8 cellular contexts compared by ENCODE assay signal in the genomic region with DNA sequence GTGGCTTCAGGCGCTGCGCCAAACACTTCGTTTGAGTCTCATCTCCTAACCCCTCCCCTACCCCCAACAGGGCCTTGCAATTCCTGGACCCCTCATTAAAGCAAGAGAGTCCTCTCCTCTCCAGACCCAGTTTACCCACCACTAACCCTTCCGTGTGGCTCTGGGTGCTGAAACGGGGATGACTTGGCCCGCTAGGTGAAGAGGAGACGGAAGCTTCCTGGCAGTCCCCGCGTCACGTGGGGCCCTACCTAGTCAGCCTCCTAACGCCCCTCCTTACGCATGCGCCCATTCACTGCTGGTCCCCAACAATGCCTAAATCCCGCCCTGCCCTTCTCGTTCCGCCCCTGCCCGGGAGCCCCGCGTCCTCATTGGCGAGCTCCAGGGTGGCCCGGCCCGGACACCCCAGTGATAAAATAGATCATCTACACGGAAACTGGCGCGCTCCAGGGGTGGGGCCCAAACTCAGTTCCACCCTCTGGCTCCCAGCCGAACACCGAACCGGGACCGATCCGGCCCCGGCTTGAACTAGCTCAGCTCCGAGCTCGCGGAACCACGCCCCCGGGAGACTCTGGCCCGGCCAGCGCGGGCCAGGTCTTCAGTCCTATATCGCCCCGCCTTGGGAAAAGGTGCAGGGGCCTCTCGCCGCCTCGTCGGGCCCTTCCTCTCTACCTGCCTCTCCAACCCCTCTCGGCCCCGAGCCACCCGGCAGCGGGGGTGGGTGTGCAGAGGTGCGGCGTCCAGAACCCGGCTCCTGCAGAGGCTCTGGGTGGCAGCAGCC. TPM values are rescaled to one million over a fixed set of nuclear protein-coding genes. Genes with fewer than 3 reads are reported as not detected.
DNase-seq lines count a peak whose midpoint lies in the region; ATAC-seq and TF ChIP-seq lines count a peak whose summit lies in the region.

A gene with protein sequence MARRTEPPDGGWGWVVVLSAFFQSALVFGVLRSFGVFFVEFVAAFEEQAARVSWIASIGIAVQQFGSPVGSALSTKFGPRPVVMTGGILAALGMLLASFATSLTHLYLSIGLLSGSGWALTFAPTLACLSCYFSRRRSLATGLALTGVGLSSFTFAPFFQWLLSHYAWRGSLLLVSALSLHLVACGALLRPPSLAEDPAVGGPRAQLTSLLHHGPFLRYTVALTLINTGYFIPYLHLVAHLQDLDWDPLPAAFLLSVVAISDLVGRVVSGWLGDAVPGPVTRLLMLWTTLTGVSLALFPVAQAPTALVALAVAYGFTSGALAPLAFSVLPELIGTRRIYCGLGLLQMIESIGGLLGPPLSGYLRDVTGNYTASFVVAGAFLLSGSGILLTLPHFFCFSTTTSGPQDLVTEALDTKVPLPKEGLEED (plus strand): TSS at position 425 of the 778 bp plus-strand sequence. CDS start 368 bp downstream, outside the sequence.

- H3K4me1 ChIP-seq in mammary epithelial cell (ENCODE audit: insufficient read depth, low read length) = peaks cover 12% of the 10 kb centered on the region
- H3K4me1 ChIP-seq in skeletal muscle tissue (ENCODE audit: control insufficient read depth in 3 of 3, insufficient read depth in 3 of 3, low read length in 3 of 3) = peaks cover 13 to 19% (median 13%) of the 10 kb centered on the region in 3 donors

- H3K27ac ChIP-seq in WERI-Rb-1 (peak within 1 kb of the TSS; percentile 74), mammary epithelial cell (ENCODE audit: insufficient read depth, low read depth, low read length) (peak within 1 kb of the TSS; percentile 81), skeletal muscle tissue (ENCODE audit: low read depth, low read length) (peak within 1 kb of the TSS; percentile 79)

- H3K4me2 ChIP-seq in mammary epithelial cell (ENCODE audit: insufficient read depth, low read depth, low read length) = peak within 1 kb of the TSS; percentile 93

- H3K9me3 ChIP-seq in WERI-Rb-1 (ENCODE audit: severe bottlenecking) (no peaks in the 10 kb centered on the region), mammary epithelial cell (replicated peaks; ENCODE audit: insufficient read depth, low read length) (no peaks in the 10 kb centered on the region), iPS-18c (ENCODE audit: control insufficient read depth, insufficient read depth, low read length) (peaks cover 3% of the 10 kb centered on the region), skeletal muscle tissue (ENCODE audit: control insufficient read depth in 3 of 3, low read length in 3 of 3) (no peaks in the 10 kb centered on the region)

- in situ Hi-C loops in mammary epithelial cell (cut with MboI; ENCODE audit: low sequenced_read_pairs in 2 of 2) = no loop called here

- dilution Hi-C loops in mammary epithelial cell (cut with HindIII; ENCODE audit: low sequenced_read_pairs) = loop anchor here (5.0 kb wide), 2 partner anchors 37 to 102 kb away; no protein-coding TSS in a partner anchor

- no peaks in the 10 kb centered on the region for H4K20me1 ChIP-seq in mammary epithelial cell (ENCODE audit: insufficient read depth, low read length)

- H3K79me2 ChIP-seq in mammary epithelial cell (ENCODE audit: insufficient read depth, low read length) = peaks cover 8% of the 10 kb centered on the region

- H3K36me3 ChIP-seq in WERI-Rb-1 = no peaks in the 10 kb centered on the region
- no peaks in the 10 kb centered on the region for H3K36me3 ChIP-seq in mammary epithelial cell (ENCODE audit: insufficient read depth, low read length)
- no peaks in the 10 kb centered on the region for H3K36me3 ChIP-seq in skeletal muscle tissue (ENCODE audit: control insufficient read depth in 3 of 3, insufficient read depth in 3 of 3, low read length in 3 of 3)

- TF ChIP-seq CTCF in AG04449 (IDR thresholded peaks at IDR 0.05; ENCODE audit: insufficient read depth, low read length, missing control alignments) (no peak), WERI-Rb-1 (IDR thresholded peaks at IDR 0.05; ENCODE audit: low read depth, low read length) (no peak), mammary epithelial cell (conservative IDR thresholded peaks at IDR 0.05 in 1 of 2, IDR thresholded peaks at IDR 0.05 in 1 of 2; ENCODE audit: extremely low read depth in 1 of 2, insufficient read depth in 1 of 2, low read depth in 1 of 2, low read length in 2 of 2) (no peak)

- peak; percentile 66 for DNase-seq in AG04449 (ENCODE audit: low read depth, low spot score)
- DNase-seq in NCI-H2196 (lab: John Stamatoyannopoulos, UW; ENCODE audit: unreplicated experiment) = peak; percentile 88
- DNase-seq in WERI-Rb-1 = peak; percentile 97
- peak; percentile 99 for DNase-seq in mammary epithelial cell

- BruUV-seq in mammary epithelial cell (replicated peaks; lab: Mats Ljungman, UMichigan) = no TSS peak

- peak; percentile 92 for ATAC-seq in GM18873 (IDR thresholded peaks at IDR 0.05; ENCODE audit: low FRiP score, unreplicated experiment)
- peak; percentile 85 for ATAC-seq in HG03135 (IDR thresholded peaks at IDR 0.05; ENCODE audit: unreplicated experiment)

- H2AFZ ChIP-seq in mammary epithelial cell (ENCODE audit: low read depth, low read length) = peak within 1 kb of the TSS; percentile 96

- H3K9ac ChIP-seq in mammary epithelial cell (ENCODE audit: insufficient read depth, low read length) (peak within 1 kb of the TSS; percentile 80), skeletal muscle tissue (ENCODE audit: low read depth in 1 of 3, low read length in 3 of 3) (peak within 1 kb of the TSS; percentile 57 to 76 (median 62))

- intact Hi-C loops in mammary epithelial cell (cut with micrococcal nuclease) = loop anchor here (2.0 kb wide), 1 partner anchor 21 kb away; a partner anchor contains a TSS

- H3K27me3 ChIP-seq in WERI-Rb-1 (ENCODE audit: insufficient read depth, low read depth, severe bottlenecking) (no peaks in the 10 kb centered on the region), mammary epithelial cell (ENCODE audit: insufficient read depth, low read length) (no peaks in the 10 kb centered on the region), skeletal muscle tissue (ENCODE audit: control insufficient read depth in 3 of 3, insufficient read depth in 3 of 3, low read length in 3 of 3) (peaks cover 0 to 23% (median 15%) of the 10 kb centered on the region in 3 donors)

- CTCF ChIA-PET in AG04449 (lab: Yijun Ruan, JAX) = interaction anchor here (0.6 to 1.7 kb wide), 9 partner anchors 9 to 289 kb away, joined by 3 to 17 read pairs (median 3); a partner anchor contains a TSS
- CTCF ChIA-PET in mammary epithelial cell (lab: Charles Lee; ENCODE audit: low non-redundant PET) = interaction anchor here (0.6 kb wide), 1 partner anchor 240 kb away, joined by 4 read pairs; no protein-coding TSS in a partner anchor

- H3K4me3 ChIP-seq in AG04449 (ENCODE audit: low read depth, low read length) (peak within 1 kb of the TSS; percentile 80), WERI-Rb-1 (ENCODE audit: low read depth, low read length) (peak within 1 kb of the TSS; percentile 88), mammary epithelial cell (replicated peaks in 1 of 3; ENCODE audit: insufficient read depth in 1 of 3, low read depth in 2 of 3, low read length in 3 of 3) (peak within 1 kb of the TSS; percentile 65 to 71 (median 70)), iPS-18c (ENCODE audit: insufficient read depth, low read depth, low read length) (peak within 1 kb of the TSS; percentile 90), skeletal muscle tissue (ENCODE audit: low read length in 3 of 3) (peak within 1 kb of the TSS; percentile 66 to 77 (median 74))

- 0% methylated on average over 21 of the region's 52 CpGs for WGBS in mammary epithelial cell (ENCODE audit: low coverage, missing lambda C conversion rate)

- POLR2A ChIA-PET in AG04449 (lab: Yijun Ruan, JAX) = interaction anchor here (0.8 to 1.3 kb wide), 3 partner anchors 10 to 202 kb away, joined by 3 to 5 read pairs (median 4); no protein-coding TSS in a partner anchor

RNA-seq across cellular contexts. Expression of the gene that starts here (rescaled TPM):
- total RNA-seq in mammary epithelial cell (10 to 100 TPM in 1 of 2 donors, 1 to 10 TPM in 1; 2.7 to 11.9 TPM), skeletal muscle tissue (under 0.01 TPM)
- polyA plus RNA-seq in mammary epithelial cell = 10.1 TPM
- 12.4 TPM for polyA minus RNA-seq in mammary epithelial cell

Comparison
In these comparisons a context has a peak if more than half of its experiments do, and no peak if none do; other contexts are left out.
1. Peak in every context shown above with its lines: DNase-seq, ATAC-seq, H3K4me3 ChIP-seq and H3K27ac ChIP-seq.